8 cellular contexts compared by ENCODE assay signal in genomic region chr11:73980001-73980960, GRCh38. TPM values are rescaled to one million over a fixed set of nuclear protein-coding genes. Genes with fewer than 3 reads are reported as not detected.
DNase-seq lines count a peak whose midpoint lies in the region; ATAC-seq lines count a peak whose summit lies in the region.

No MANE protein-coding gene starts in this region.

- H3K9me3 Mint-ChIP-seq in activated T-helper 1 cell treated with anti-CD3 and anti-CD28 coated beads, Interleukin-12 subunit alpha, Interleukin-12 subunit beta, Interleukin-2, Interleukin-4 antibody, amounts not matched to agents 30 ng/mL and 10 ng/mL and 1 ng/mL, durations not matched to agents 14 hours and 24 hours and 36 hours: no peaks in the 10 kb centered on the region

- peak overlapping the region; percentile 94 for H3K27ac Mint-ChIP-seq in activated T-helper 1 cell treated with anti-CD3 and anti-CD28 coated beads, Interleukin-12 subunit alpha, Interleukin-12 subunit beta, Interleukin-2, Interleukin-4 antibody, amounts not matched to agents 30 ng/mL and 10 ng/mL and 1 ng/mL, durations not matched to agents 14 hours and 24 hours and 36 hours

- no peaks in the 10 kb centered on the region for H3K27me3 Mint-ChIP-seq in activated T-helper 1 cell treated with anti-CD3 and anti-CD28 coated beads, Interleukin-12 subunit alpha, Interleukin-12 subunit beta, Interleukin-2, Interleukin-4 antibody, amounts not matched to agents 30 ng/mL and 10 ng/mL and 1 ng/mL, durations not matched to agents 14 hours and 24 hours and 36 hours (ENCODE audit: insufficient read depth)

- intact Hi-C loops in activated T-helper 1 cell treated with anti-CD3 and anti-CD28 coated beads, Interleukin-12 subunit alpha, Interleukin-12 subunit beta, Interleukin-2, Interleukin-4 antibody, amounts not matched to agents 30 ng/mL and 10 ng/mL and 1 ng/mL, durations not matched to agents 14 hours and 24 hours and 36 hours (cut with micrococcal nuclease): loop anchor here (1.0 to 5.0 kb wide), 4 partner anchors 16 to 512 kb away; partner anchors contain the start of genes COA4, LIPT2, PAAF1 and PGM2L1

- peak overlapping the region; percentile 100 for H3K4me3 Mint-ChIP-seq in activated T-helper 1 cell treated with anti-CD3 and anti-CD28 coated beads, Interleukin-12 subunit alpha, Interleukin-12 subunit beta, Interleukin-2, Interleukin-4 antibody, amounts not matched to agents 30 ng/mL and 10 ng/mL and 1 ng/mL, durations not matched to agents 14 hours and 24 hours and 36 hours

- peaks cover 66% of the 10 kb centered on the region for H3K36me3 Mint-ChIP-seq in activated T-helper 1 cell treated with anti-CD3 and anti-CD28 coated beads, Interleukin-12 subunit alpha, Interleukin-12 subunit beta, Interleukin-2, Interleukin-4 antibody, amounts not matched to agents 30 ng/mL and 10 ng/mL and 1 ng/mL, durations not matched to agents 14 hours and 24 hours and 36 hours (ENCODE audit: low read depth)

- ATAC-seq in HG03103 (IDR thresholded peaks at IDR 0.05; ENCODE audit: low read depth, unreplicated experiment): peak; percentile 42

- peaks cover 76% of the 10 kb centered on the region for H3K4me1 Mint-ChIP-seq in activated T-helper 1 cell treated with anti-CD3 and anti-CD28 coated beads, Interleukin-12 subunit alpha, Interleukin-12 subunit beta, Interleukin-2, Interleukin-4 antibody, amounts not matched to agents 30 ng/mL and 10 ng/mL and 1 ng/mL, durations not matched to agents 14 hours and 24 hours and 36 hours (ENCODE audit: low read depth)

- DNase-seq in NCI-H2171 treated with DMSO at 0.1 percent for 48 hours (lab: John Stamatoyannopoulos, UW): peak; percentile 15
- no peak for DNase-seq in NCI-H2171 (lab: John Stamatoyannopoulos, UW)
- peak; percentile 75 for DNase-seq in NOMO-1 treated with dmso at 0.1 percent for 144 hours (lab: John Stamatoyannopoulos, UW; ENCODE audit: unreplicated experiment)
- peak; percentile 83 for DNase-seq in activated T-helper 1 cell treated with anti-CD3 and anti-CD28 coated beads, Interleukin-12 subunit alpha, Interleukin-12 subunit beta, Interleukin-2, Interleukin-4 antibody, amounts not matched to agents 30 ng/mL and 10 ng/mL and 1 ng/mL, durations not matched to agents 14 hours and 24 hours and 36 hours (ENCODE audit: low spot score)
- DNase-seq in hepatic stellate cell (ENCODE audit: low spot score): peak; percentile 35
- peak; percentile 67 for DNase-seq in stimulated activated CD4-positive, alpha-beta T cell treated with anti-CD3 and anti-CD28 coated beads, Interleukin-2, amount 100 ng/mL, for 4 hours (ENCODE audit: low read depth)
- DNase-seq in cortex of kidney (lab: John Stamatoyannopoulos, UW): no peak

RNA-seq across cellular contexts. Expression of gene UCP2, which starts 2.4 kb away (rescaled TPM):
- 821 and 858 TPM in 2 replicates for total RNA-seq in activated T-helper 1 cell treated with anti-CD3 and anti-CD28 coated beads, Interleukin-12 subunit alpha, Interleukin-12 subunit beta, Interleukin-2, Interleukin-4 antibody, amounts not matched to agents 30 ng/mL and 10 ng/mL and 1 ng/mL, durations not matched to agents 14 hours and 24 hours and 36 hours

RNA-seq across cellular contexts. Expression of gene UCP3, which starts 28.6 kb away (rescaled TPM):
- 4.1 and 4.8 TPM in 2 replicates for total RNA-seq in activated T-helper 1 cell treated with anti-CD3 and anti-CD28 coated beads, Interleukin-12 subunit alpha, Interleukin-12 subunit beta, Interleukin-2, Interleukin-4 antibody, amounts not matched to agents 30 ng/mL and 10 ng/mL and 1 ng/mL, durations not matched to agents 14 hours and 24 hours and 36 hours

RNA-seq across cellular contexts. Expression of gene DNAJB13, which starts 29.5 kb away (rescaled TPM):
- total RNA-seq in activated T-helper 1 cell treated with anti-CD3 and anti-CD28 coated beads, Interleukin-12 subunit alpha, Interleukin-12 subunit beta, Interleukin-2, Interleukin-4 antibody, amounts not matched to agents 30 ng/mL and 10 ng/mL and 1 ng/mL, durations not matched to agents 14 hours and 24 hours and 36 hours: 0.29 and 0.64 TPM in 2 replicates

Comparison
In these comparisons a context has a peak if more than half of its experiments do, and no peak if none do; other contexts are left out.
1. DNase-seq: peak in NCI-H2171 treated with DMSO at 0.1 percent for 48 hours (single experiment), NOMO-1 treated with dmso at 0.1 percent for 144 hours (single experiment), activated T-helper 1 cell treated with anti-CD3 and anti-CD28 coated beads, Interleukin-12 subunit alpha, Interleukin-12 subunit beta, Interleukin-2, Interleukin-4 antibody, amounts not matched to agents 30 ng/mL and 10 ng/mL and 1 ng/mL, durations not matched to agents 14 hours and 24 hours and 36 hours (single experiment), hepatic stellate cell (single experiment) and stimulated activated CD4-positive, alpha-beta T cell treated with anti-CD3 and anti-CD28 coated beads, Interleukin-2, amount 100 ng/mL, for 4 hours (single experiment); none in NCI-H2171 (single experiment) and cortex of kidney (single experiment).